Comparison of ENCODE assay signal across 1 cellular context in the genomic region with DNA sequence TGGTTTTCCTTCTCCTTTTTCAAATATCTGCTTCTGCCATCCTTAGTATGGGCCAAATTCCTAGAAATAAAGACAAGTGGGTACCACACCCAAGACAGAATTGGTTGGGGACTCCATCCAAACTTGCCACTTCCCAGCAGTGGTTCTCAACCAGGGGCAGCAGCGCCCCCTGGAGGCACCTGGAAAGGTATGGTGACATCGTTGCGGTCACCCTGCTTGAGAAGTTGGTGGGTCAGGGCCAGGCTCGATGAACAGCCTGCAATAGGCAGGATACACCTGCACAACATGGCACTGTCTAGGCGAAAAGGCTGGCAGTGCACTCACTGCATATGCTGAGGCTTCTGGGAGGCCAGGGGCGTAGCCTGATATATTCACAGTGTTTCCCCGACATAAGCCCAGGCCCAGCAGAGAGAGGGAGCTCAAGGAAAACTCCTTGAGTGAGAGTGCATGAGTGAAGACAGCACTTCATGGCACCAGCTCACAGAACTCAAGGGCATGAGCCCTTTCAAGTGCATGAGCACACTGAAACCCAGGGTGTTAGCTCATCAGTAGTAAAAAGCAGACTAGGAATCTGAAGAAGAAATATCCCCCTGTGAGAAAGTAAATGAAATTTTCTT.
A peak's percentile ranks its signal among the peaks of the same experiment; 100 is the strongest.
TF ChIP-seq lines count a peak whose summit lies in the region.

No MANE protein-coding gene starts in this region.

TF ChIP-seq in IMR-90, 13 proteins besides CTCF, POLR2A, EP300 and RAD21:
- TF ChIP-seq SMC3 (IDR thresholded peaks at IDR 0.05; ENCODE audit: low read depth, low read length): 0 out of 2 replicates have a peak, but pooled peaks have one; percentile 24
- TF ChIP-seq MAFK (IDR thresholded peaks at IDR 0.05; ENCODE audit: low read depth, low read length): no peak
- no peak for TF ChIP-seq NFE2L2 (IDR thresholded peaks at IDR 0.05; ENCODE audit: low read depth, low read length)
TF ChIP-seq in IMR-90: peak in this region for 1.
